10 cellular contexts compared by ENCODE assay signal in genomic region chr6:34673079-34673478, GRCh38. TPM values are rescaled to one million over a fixed set of nuclear protein-coding genes. Genes with fewer than 3 reads are reported as not detected.
DNase-seq lines count a peak whose midpoint lies in the region; ATAC-seq and TF ChIP-seq lines count a peak whose summit lies in the region.
"Had no signal": no experiment of that assay in that cellular context is flagged by ENCODE, and none has a peak within 500 bp of the region (broad histone marks: within the 10 kb centered on the region; RNA-seq: fewer than 3 reads in every experiment).

No MANE protein-coding gene starts in this region.

- H3K27ac Mint-ChIP-seq in activated CD4-positive, alpha-beta T cell treated with anti-CD3 and anti-CD28 coated beads, Interleukin-2, amount 10 ng/mL, durations not matched to agents 24 days and 14 days: peak overlapping the region; percentile 95
- H3K27ac Mint-ChIP-seq in effector memory CD8-positive, alpha-beta T cell: peak overlapping the region; percentile 94 to 96

- no peak overlapping the region for H2AFZ ChIP-seq in osteoblast (ENCODE audit: low read length)

- peak overlapping the region; percentile 81 for H3K4me3 Mint-ChIP-seq in activated CD4-positive, alpha-beta T cell treated with anti-CD3 and anti-CD28 coated beads, Interleukin-2, amount 10 ng/mL, durations not matched to agents 24 days and 14 days
- H3K4me3 Mint-ChIP-seq in effector memory CD8-positive, alpha-beta T cell: peak overlapping the region; percentile 63 to 80

- TF ChIP-seq POLR2A in spleen (IDR thresholded peaks at IDR 0.05): no peak

- TF ChIP-seq CTCF in spleen (IDR thresholded peaks at IDR 0.05 in 8 of 11, conservative IDR thresholded peaks at IDR 0.05 in 3 of 11) (no peak), osteoblast (IDR thresholded peaks at IDR 0.05; ENCODE audit: extremely low read depth, low read depth, low read length) (no peak)

- DNase-seq in activated CD4-positive, alpha-beta T cell treated with anti-CD3 and anti-CD28 coated beads, Interleukin-2, amount 10 ng/mL, durations not matched to agents 24 days and 14 days: no peak
- DNase-seq in activated CD4-positive, alpha-beta T cell treated with anti-CD3 and anti-CD28 coated beads, Interleukin-2, amount 50 U/mL, for 1 hour: no peak
- DNase-seq in RPMI8226 (peak; percentile 46), spleen (no peak), osteoblast (ENCODE audit: insufficient read length, low spot score, missing footprints) (no peak), dedifferentiated amniotic fluid mesenchymal stem cell (ENCODE audit: extremely low spot score) (no peak)
- no peak for DNase-seq in effector memory CD8-positive, alpha-beta T cell
- DNase-seq: NCI-H1092 treated with DMSO at 0.1 percent for 48 hours had no signal

- no peaks in the 10 kb centered on the region for H3K27me3 ChIP-seq in spleen (replicated peaks in 1 of 7)
- H3K27me3 ChIP-seq in osteoblast (ENCODE audit: insufficient read depth, low read length): no peaks in the 10 kb centered on the region

- intact Hi-C loops in activated CD4-positive, alpha-beta T cell treated with anti-CD3 and anti-CD28 coated beads, Interleukin-2, amount 10 ng/mL, durations not matched to agents 24 days and 14 days (cut with micrococcal nuclease): no loop called here
- intact Hi-C loops in spleen (cut with DNase I; ENCODE audit: low total_unique reads): no loop called here

- peaks cover 3% of the 10 kb centered on the region for H4K20me1 ChIP-seq in osteoblast (ENCODE audit: insufficient read depth, low read length)

- H3K9me3 ChIP-seq in spleen: no peaks in the 10 kb centered on the region
- no peaks in the 10 kb centered on the region for H3K9me3 ChIP-seq in osteoblast (ENCODE audit: low read depth, low read length)
- H3K9me3 ChIP-seq: prostate gland had no signal

- peak overlapping the region; percentile 58 to 91 (median 80) for H3K27ac ChIP-seq in spleen
- no peak overlapping the region for H3K27ac ChIP-seq in osteoblast (ENCODE audit: low read depth, low read length)
- H3K27ac ChIP-seq: prostate gland had no signal

- no peaks in the 10 kb centered on the region for H3K27me3 Mint-ChIP-seq in activated CD4-positive, alpha-beta T cell treated with anti-CD3 and anti-CD28 coated beads, Interleukin-2, amount 10 ng/mL, durations not matched to agents 24 days and 14 days
- no peaks in the 10 kb centered on the region for H3K27me3 Mint-ChIP-seq in effector memory CD8-positive, alpha-beta T cell

- WGBS in spleen, 5 donors: 0 to 14% (median 0%) methylated on average over 1 of the region's 1 CpG

- no peaks in the 10 kb centered on the region for H3K36me3 ChIP-seq in spleen
- H3K36me3 ChIP-seq in osteoblast (ENCODE audit: insufficient read depth, low read length): no peaks in the 10 kb centered on the region
- H3K36me3 ChIP-seq: prostate gland had no signal

- no peak overlapping the region for H3K4me2 ChIP-seq in osteoblast (ENCODE audit: insufficient read depth, low read length)

- no peaks in the 10 kb centered on the region for H3K9me3 Mint-ChIP-seq in activated CD4-positive, alpha-beta T cell treated with anti-CD3 and anti-CD28 coated beads, Interleukin-2, amount 10 ng/mL, durations not matched to agents 24 days and 14 days
- no peaks in the 10 kb centered on the region for H3K9me3 Mint-ChIP-seq in effector memory CD8-positive, alpha-beta T cell

- peaks cover 15% of the 10 kb centered on the region for H3K36me3 Mint-ChIP-seq in activated CD4-positive, alpha-beta T cell treated with anti-CD3 and anti-CD28 coated beads, Interleukin-2, amount 10 ng/mL, durations not matched to agents 24 days and 14 days (ENCODE audit: low read depth)
- peaks cover 25% of the 10 kb centered on the region for H3K36me3 Mint-ChIP-seq in effector memory CD8-positive, alpha-beta T cell (ENCODE audit: insufficient read depth)

- H3K4me1 Mint-ChIP-seq in activated CD4-positive, alpha-beta T cell treated with anti-CD3 and anti-CD28 coated beads, Interleukin-2, amount 10 ng/mL, durations not matched to agents 24 days and 14 days: peaks cover 47% of the 10 kb centered on the region
- H3K4me1 Mint-ChIP-seq in effector memory CD8-positive, alpha-beta T cell (ENCODE audit: low read depth in 2 of 2): peaks cover 37 to 53% of the 10 kb centered on the region in 2 donors

- ATAC-seq in effector memory CD8-positive, alpha-beta T cell (replicated peaks): no peak
- ATAC-seq in HG02973 (IDR thresholded peaks at IDR 0.05; ENCODE audit: unreplicated experiment): no peak

- H3K79me2 ChIP-seq in osteoblast (ENCODE audit: insufficient read depth, low read length): peaks cover 89% of the 10 kb centered on the region

- H3K4me3 ChIP-seq in spleen (peak overlapping the region in 1 of 8 donors; percentile 43), osteoblast (ENCODE audit: insufficient read depth, low read length) (no peak overlapping the region)
- H3K4me3 ChIP-seq: prostate gland had no signal

- H3K4me1 ChIP-seq in spleen (peaks cover 38 to 85% (median 52%) of the 10 kb centered on the region in 6 donors), osteoblast (ENCODE audit: insufficient read depth, low read length) (peaks cover 20% of the 10 kb centered on the region)
- H3K4me1 ChIP-seq: prostate gland had no signal

RNA-seq across cellular contexts. Expression of gene ILRUN, which starts 23.5 kb away (rescaled TPM):
- 65.4 and 67.2 TPM in 2 replicates for total RNA-seq in activated CD4-positive, alpha-beta T cell treated with anti-CD3 and anti-CD28 coated beads, Interleukin-2, amount 10 ng/mL, durations not matched to agents 24 days and 14 days
- total RNA-seq in spleen (10 to 100 TPM; 49.4 to 75.5 (median 64.2) TPM), osteoblast (38.0 and 38.3 TPM in 2 replicates)
- 10 to 100 TPM; 14.6 to 44.3 (median 19.2) TPM for polyA plus RNA-seq in spleen
